9 cellular contexts compared by ENCODE assay signal in the genomic region with DNA sequence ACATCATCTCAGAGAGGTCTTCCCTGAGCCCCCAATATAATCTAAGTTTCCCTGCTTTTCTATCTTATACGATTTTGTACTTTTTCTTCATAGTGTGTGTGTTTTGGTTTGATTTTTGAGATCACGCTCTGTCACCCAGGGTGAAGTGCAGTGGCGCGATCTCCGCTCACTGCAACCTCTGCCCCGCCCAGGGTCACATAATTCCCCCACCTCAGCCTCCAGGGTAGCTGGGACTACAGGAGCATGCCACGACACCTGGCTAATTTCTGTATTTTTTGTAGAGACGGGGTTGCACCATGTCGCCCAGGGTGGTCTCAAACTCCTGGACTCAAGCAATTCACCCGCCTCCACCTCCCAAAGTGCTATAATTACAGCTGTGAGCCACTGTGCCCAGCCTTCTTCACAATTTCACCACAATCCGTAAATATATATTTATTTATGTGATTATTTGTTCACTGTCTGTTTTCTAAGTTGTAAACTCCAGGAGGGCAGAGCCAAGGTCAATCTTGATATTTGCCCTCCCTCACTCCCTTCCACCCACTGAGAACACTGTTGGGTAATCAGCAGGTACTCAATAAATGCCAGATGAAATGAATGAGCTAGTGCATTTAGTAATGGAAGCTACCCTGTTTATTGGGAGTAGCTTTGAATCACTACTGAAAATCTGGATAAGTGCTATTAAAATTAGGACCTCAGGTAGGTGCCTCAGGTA. TPM values are rescaled to one million over a fixed set of nuclear protein-coding genes. Genes with fewer than 3 reads are reported as not detected.
DNase-seq lines count a peak whose midpoint lies in the region; ATAC-seq, FAIRE-seq and TF ChIP-seq lines count a peak whose summit lies in the region.
"Had no signal": no experiment of that assay in that cellular context is flagged by ENCODE, and none has a peak within 500 bp of the region (broad histone marks: within the 10 kb centered on the region; RNA-seq: fewer than 3 reads in every experiment).

No MANE protein-coding gene starts in this region.

- POLR2A ChIA-PET in activated CD4-positive, alpha-beta T cell treated with anti-CD3 and anti-CD28 coated beads, Interleukin-2, amount 10 ng/mL, durations not matched to agents 7 days and 5 days (lab: Charles Lee), result interaction anchor here (0.7 kb wide), 1 partner anchor 387 kb away, joined by 4 read pairs; no protein-coding TSS in a partner anchor

- H3K9ac ChIP-seq in SU-DHL-6 (ENCODE audit: low read length), result no peak overlapping the region
- no peak overlapping the region for H3K9ac ChIP-seq in keratinocyte (ENCODE audit: control insufficient read depth, extremely low read depth, insufficient read depth, low read length)
- H3K9ac ChIP-seq in smooth muscle cell (ENCODE audit: low read depth), result no peak overlapping the region

- peak overlapping the region; percentile 89 for H2AFZ ChIP-seq in SU-DHL-6 (ENCODE audit: low read depth, low read length, severe bottlenecking)
- peak overlapping the region; percentile 99 for H2AFZ ChIP-seq in keratinocyte (ENCODE audit: control insufficient read depth, low read length)
- H2AFZ ChIP-seq in smooth muscle cell (ENCODE audit: low read depth), result peak overlapping the region; percentile 94

- ATAC-seq in HG03025 (IDR thresholded peaks at IDR 0.05; ENCODE audit: low FRiP score, unreplicated experiment), result no peak

- H3F3A ChIP-seq in SU-DHL-6 (ENCODE audit: insufficient read depth) (no peaks in the 10 kb centered on the region), smooth muscle cell (ENCODE audit: low read depth) (no peaks in the 10 kb centered on the region)

- H3K36me3 ChIP-seq in SU-DHL-6 (ENCODE audit: low read length), result peaks cover 4% of the 10 kb centered on the region
- peaks cover 7 to 9% of the 10 kb centered on the region in 2 experiments for H3K36me3 ChIP-seq in keratinocyte (ENCODE audit: control insufficient read depth in 2 of 2, extremely low read depth in 1 of 2, insufficient read depth in 2 of 2, low read length in 2 of 2)
- H3K36me3 ChIP-seq in smooth muscle cell (ENCODE audit: low read depth), result peaks cover 3% of the 10 kb centered on the region

- no peaks in the 10 kb centered on the region for H3K9me3 Mint-ChIP-seq in activated CD4-positive, alpha-beta T cell treated with anti-CD3 and anti-CD28 coated beads, Interleukin-2, amount 10 ng/mL, durations not matched to agents 7 days and 5 days
- H3K9me3 Mint-ChIP-seq: naive thymus-derived CD8-positive, alpha-beta T cell had no signal

- peaks cover 4% of the 10 kb centered on the region for H3K27me3 Mint-ChIP-seq in activated CD4-positive, alpha-beta T cell treated with anti-CD3 and anti-CD28 coated beads, Interleukin-2, amount 10 ng/mL, durations not matched to agents 7 days and 5 days
- H3K27me3 Mint-ChIP-seq: naive thymus-derived CD8-positive, alpha-beta T cell had no signal

- H4K20me1 ChIP-seq in SU-DHL-6 (ENCODE audit: low read depth, low read length), result no peaks in the 10 kb centered on the region
- no peaks in the 10 kb centered on the region for H4K20me1 ChIP-seq in keratinocyte (ENCODE audit: control insufficient read depth, extremely low read depth, insufficient read depth, low read length)
- H4K20me1 ChIP-seq in smooth muscle cell (ENCODE audit: low read depth), result no peaks in the 10 kb centered on the region

- no peak overlapping the region for H3K4me3 ChIP-seq in SU-DHL-6 (ENCODE audit: insufficient read depth, low read length, poor library complexity, severe bottlenecking)
- H3K4me3 ChIP-seq in keratinocyte (ENCODE audit: control insufficient read depth in 2 of 3, extremely low read depth in 1 of 3, insufficient read depth in 2 of 3, low read depth in 1 of 3, low read length in 3 of 3), result no peak overlapping the region
- H3K4me3 ChIP-seq in smooth muscle cell, result no peak overlapping the region

- no peaks in the 10 kb centered on the region for H3K9me2 ChIP-seq in SU-DHL-6 (replicated peaks; ENCODE audit: insufficient read depth, low read length)

- H3K27ac ChIP-seq in SU-DHL-6 (ENCODE audit: low read depth, low read length), result no peak overlapping the region
- H3K27ac ChIP-seq in keratinocyte (ENCODE audit: control insufficient read depth, insufficient read depth, low read length), result peak overlapping the region; percentile 81
- no peak overlapping the region for H3K27ac ChIP-seq in smooth muscle cell (ENCODE audit: low read depth)

- no peak for DNase-seq in activated CD4-positive, alpha-beta T cell treated with anti-CD3 and anti-CD28 coated beads, Interleukin-2, amount 10 ng/mL, durations not matched to agents 7 days and 5 days
- no peak for DNase-seq in activated CD4-positive, alpha-beta T cell treated with anti-CD3 and anti-CD28 coated beads, Interleukin-2, amount 50 U/mL, for 1 hour
- DNase-seq in keratinocyte (ENCODE audit: low read depth, low spot score) (no peak), smooth muscle cell (lab: John Stamatoyannopoulos, UW; ENCODE audit: unreplicated experiment) (no peak), NCI-H748 treated with DMSO at 0.1 percent for 48 hours (lab: John Stamatoyannopoulos, UW) (no peak), UCSD-AML1 (lab: John Stamatoyannopoulos, UW; ENCODE audit: unreplicated experiment) (no peak)

- H3K4me1 ChIP-seq in keratinocyte (ENCODE audit: control insufficient read depth, extremely low read depth, insufficient read depth, low read length) (peaks cover 27% of the 10 kb centered on the region), smooth muscle cell (ENCODE audit: low read depth) (peaks cover 5% of the 10 kb centered on the region)

- TF ChIP-seq CTCF in SU-DHL-6 (IDR thresholded peaks at IDR 0.05; ENCODE audit: insufficient read depth, low read length, poor library complexity, severe bottlenecking), result no peak
- TF ChIP-seq CTCF in keratinocyte (optimal IDR thresholded peaks at IDR 0.05 in 1 of 3, IDR thresholded peaks at IDR 0.05 in 1 of 3, conservative IDR thresholded peaks at IDR 0.05 in 1 of 3; ENCODE audit: extremely low read depth in 1 of 3, insufficient read depth in 2 of 3, low read length in 3 of 3), result no peak
- no peak for TF ChIP-seq CTCF in smooth muscle cell (IDR thresholded peaks at IDR 0.05; ENCODE audit: borderline replicate concordance, insufficient read depth, poor library complexity, severe bottlenecking)

- 91% methylated on average over 11 of the region's 11 CpGs for WGBS in smooth muscle cell (ENCODE audit: low lambda C conversion rate)

- no peak overlapping the region for H3K27ac Mint-ChIP-seq in activated CD4-positive, alpha-beta T cell treated with anti-CD3 and anti-CD28 coated beads, Interleukin-2, amount 10 ng/mL, durations not matched to agents 7 days and 5 days

- no peaks in the 10 kb centered on the region for H3K27me3 ChIP-seq in SU-DHL-6 (ENCODE audit: low read length)
- no peaks in the 10 kb centered on the region for H3K27me3 ChIP-seq in keratinocyte (ENCODE audit: control insufficient read depth, extremely low read depth, insufficient read depth, low read length)
- H3K27me3 ChIP-seq in smooth muscle cell (ENCODE audit: low read depth), result no peaks in the 10 kb centered on the region

- H3K36me3 Mint-ChIP-seq in activated CD4-positive, alpha-beta T cell treated with anti-CD3 and anti-CD28 coated beads, Interleukin-2, amount 10 ng/mL, durations not matched to agents 7 days and 5 days (ENCODE audit: low read depth), result peaks cover 32% of the 10 kb centered on the region

- peak overlapping the region; percentile 100 for H3K4me3 Mint-ChIP-seq in activated CD4-positive, alpha-beta T cell treated with anti-CD3 and anti-CD28 coated beads, Interleukin-2, amount 10 ng/mL, durations not matched to agents 7 days and 5 days

- H3K4me2 ChIP-seq in SU-DHL-6 (ENCODE audit: low read depth, low read length, poor library complexity, severe bottlenecking) (peak overlapping the region; percentile 77), keratinocyte (ENCODE audit: control insufficient read depth, extremely low read depth, insufficient read depth, low read depth, low read length) (peak overlapping the region; percentile 44), smooth muscle cell (peak overlapping the region; percentile 84)

- no peaks in the 10 kb centered on the region for H3K9me3 ChIP-seq in SU-DHL-6 (ENCODE audit: insufficient read depth, low read length)
- no peaks in the 10 kb centered on the region for H3K9me3 ChIP-seq in keratinocyte (ENCODE audit: control insufficient read depth, low read depth, low read length)
- H3K9me3 ChIP-seq in smooth muscle cell (replicated peaks; ENCODE audit: low read depth), result no peaks in the 10 kb centered on the region

- CTCF ChIA-PET in activated CD4-positive, alpha-beta T cell treated with anti-CD3 and anti-CD28 coated beads, Interleukin-2, amount 10 ng/mL, durations not matched to agents 7 days and 5 days (lab: Charles Lee), result interaction anchor here (0.8 to 2.8 kb wide), 15 partner anchors 10 to 277 kb away, joined by 3 to 15 read pairs (median 3); no protein-coding TSS in a partner anchor

- dilution Hi-C loops in keratinocyte (cut with MboI; ENCODE audit: extremely low pct_ligation_motif_present, low sequenced_read_pairs), result no loop called here

- peak; percentile 23 for FAIRE-seq in keratinocyte (lab: Jason Lieb, UNC)

- peaks cover 29% of the 10 kb centered on the region for H3K79me2 ChIP-seq in SU-DHL-6 (ENCODE audit: insufficient read depth, low read length)
- peaks cover 28% of the 10 kb centered on the region for H3K79me2 ChIP-seq in keratinocyte (ENCODE audit: control insufficient read depth, insufficient read depth, low read length)
- H3K79me2 ChIP-seq in smooth muscle cell (ENCODE audit: low read depth), result peaks cover 22% of the 10 kb centered on the region

- peaks cover 35% of the 10 kb centered on the region for H3K4me1 Mint-ChIP-seq in activated CD4-positive, alpha-beta T cell treated with anti-CD3 and anti-CD28 coated beads, Interleukin-2, amount 10 ng/mL, durations not matched to agents 7 days and 5 days

- H3K9me1 ChIP-seq in keratinocyte (ENCODE audit: control insufficient read depth, extremely low read depth, insufficient read depth, low read length), result no peaks in the 10 kb centered on the region

RNA-seq across cellular contexts. Expression of a gene that starts 0.5 kb away (rescaled TPM):
- total RNA-seq in activated CD4-positive, alpha-beta T cell treated with anti-CD3 and anti-CD28 coated beads, Interleukin-2, amount 10 ng/mL, durations not matched to agents 7 days and 5 days, result 10 to 100 TPM; 57.5 to 63.3 TPM
- polyA plus RNA-seq in keratinocyte, result 21.0 to 42.8 TPM (median 42.4 TPM) in 3 replicates
- polyA plus RNA-seq in keratinocyte (2011; ENCODE audit: low read depth), result 47.0 TPM
- polyA plus RNA-seq in keratinocyte (2011; cell fraction: cytosol; rRNA removed), result 22.2 and 37.8 TPM in 2 replicates
- 22.5 and 30.4 TPM in 2 replicates for polyA plus RNA-seq in keratinocyte (2011; cell fraction: nucleus; rRNA removed)
- polyA plus RNA-seq in keratinocyte (2012; ENCODE audit: low replicate concordance), result 12.5 and 33.3 TPM in 2 replicates
- polyA minus RNA-seq in keratinocyte, result 17.3 to 74.2 TPM (median 19.2 TPM) in 3 replicates
- polyA minus RNA-seq in keratinocyte (2011; cell fraction: cytosol; rRNA and poly(A)+ RNA removed), result 18.4 TPM
- 9.4 and 21.8 TPM in 2 replicates for polyA minus RNA-seq in keratinocyte (2011; cell fraction: nucleus; rRNA and poly(A)+ RNA removed)
- total RNA-seq in smooth muscle cell, result 24.1 and 27.0 TPM in 2 replicates
- 15.4 and 17.3 TPM in 2 replicates for polyA plus RNA-seq in smooth muscle cell

RNA-seq across cellular contexts. Expression of a gene that starts 23.6 kb away (rescaled TPM):
- 10 to 100 TPM; 38.4 to 47.1 TPM for total RNA-seq in activated CD4-positive, alpha-beta T cell treated with anti-CD3 and anti-CD28 coated beads, Interleukin-2, amount 10 ng/mL, durations not matched to agents 7 days and 5 days
- polyA plus RNA-seq in keratinocyte, result 13.0 to 18.1 TPM (median 14.2 TPM) in 3 replicates
- 1.3 TPM for polyA plus RNA-seq in keratinocyte (2011; ENCODE audit: low read depth)
- polyA plus RNA-seq in keratinocyte (2011; cell fraction: cytosol; rRNA removed), result 8.5 and 9.2 TPM in 2 replicates
- 22.2 and 24.6 TPM in 2 replicates for polyA plus RNA-seq in keratinocyte (2011; cell fraction: nucleus; rRNA removed)
- 2.2 and 11.4 TPM in 2 replicates for polyA plus RNA-seq in keratinocyte (2012; ENCODE audit: low replicate concordance)
- polyA minus RNA-seq in keratinocyte, result 13.9 to 17.1 TPM (median 15.0 TPM) in 3 replicates
- polyA minus RNA-seq in keratinocyte (2011; cell fraction: cytosol; rRNA and poly(A)+ RNA removed), result 13.2 TPM
- 11.8 and 20.4 TPM in 2 replicates for polyA minus RNA-seq in keratinocyte (2011; cell fraction: nucleus; rRNA and poly(A)+ RNA removed)
- 17.4 and 20.3 TPM in 2 replicates for total RNA-seq in smooth muscle cell
- polyA plus RNA-seq in smooth muscle cell, result 37.8 and 38.3 TPM in 2 replicates

RNA-seq across cellular contexts. Expression of a gene that starts 24.0 kb away (rescaled TPM):
- 1 to 10 TPM in 1 of 2 experiments, under 1 TPM in 1; 0.60 to 1.4 TPM for total RNA-seq in activated CD4-positive, alpha-beta T cell treated with anti-CD3 and anti-CD28 coated beads, Interleukin-2, amount 10 ng/mL, durations not matched to agents 7 days and 5 days
- polyA plus RNA-seq in keratinocyte (0.12 to 0.68 TPM (median 0.12 TPM) in 3 replicates), smooth muscle cell (0.46 and 0.90 TPM in 2 replicates)
- 0.05 TPM for polyA plus RNA-seq in keratinocyte (2011; ENCODE audit: low read depth)
- polyA plus RNA-seq in keratinocyte (2011; cell fraction: cytosol; rRNA removed), result 0.09 and 0.60 TPM in 2 replicates
- 0.97 and 1.1 TPM in 2 replicates for polyA plus RNA-seq in keratinocyte (2011; cell fraction: nucleus; rRNA removed)
- polyA plus RNA-seq in keratinocyte (2012; ENCODE audit: low replicate concordance), result 0.28 and 1.6 TPM in 2 replicates
- 0.26 to 1.2 TPM (median 0.64 TPM) in 3 replicates for polyA minus RNA-seq in keratinocyte
- polyA minus RNA-seq in keratinocyte (2011; cell fraction: cytosol; rRNA and poly(A)+ RNA removed), result 0.19 TPM
- polyA minus RNA-seq in keratinocyte (2011; cell fraction: nucleus; rRNA and poly(A)+ RNA removed), result 0.54 and 0.74 TPM in 2 replicates
- 0.04 and 0.58 TPM in 2 replicates for total RNA-seq in smooth muscle cell

RNA-seq across cellular contexts. Expression of a gene that starts 31.1 kb away (rescaled TPM):
- not detected for total RNA-seq in activated CD4-positive, alpha-beta T cell treated with anti-CD3 and anti-CD28 coated beads, Interleukin-2, amount 10 ng/mL, durations not matched to agents 7 days and 5 days
- polyA plus RNA-seq in keratinocyte, result not detected in 3 replicates
- polyA plus RNA-seq in keratinocyte (2011; ENCODE audit: low read depth), result not detected
- not detected in 2 replicates for polyA plus RNA-seq in keratinocyte (2011; cell fraction: cytosol; rRNA removed)
- polyA plus RNA-seq in keratinocyte (2011; cell fraction: nucleus; rRNA removed), result not detected in 2 replicates
- polyA plus RNA-seq in keratinocyte (2012; ENCODE audit: low replicate concordance), result not detected in 2 replicates
- polyA minus RNA-seq in keratinocyte, result not detected in 3 replicates
- polyA minus RNA-seq in keratinocyte (2011; cell fraction: cytosol; rRNA and poly(A)+ RNA removed), result not detected
- not detected in 2 replicates for polyA minus RNA-seq in keratinocyte (2011; cell fraction: nucleus; rRNA and poly(A)+ RNA removed)
- not detected in 2 replicates for total RNA-seq in smooth muscle cell
- polyA plus RNA-seq in smooth muscle cell, result 0.48 TPM in 1 of 2 replicates, not detected in the other
- total RNA-seq: naive thymus-derived CD8-positive, alpha-beta T cell had no signal
- polyA plus RNA-seq: naive thymus-derived CD8-positive, alpha-beta T cell had no signal

RNA-seq across cellular contexts. Expression of a gene that starts 41.2 kb away (rescaled TPM):
- total RNA-seq in activated CD4-positive, alpha-beta T cell treated with anti-CD3 and anti-CD28 coated beads, Interleukin-2, amount 10 ng/mL, durations not matched to agents 7 days and 5 days, result 1 to 10 TPM in 1 of 2 experiments, under 1 TPM in 1; 0.81 to 1.0 TPM
- polyA plus RNA-seq in keratinocyte (6.3 to 9.6 TPM (median 7.4 TPM) in 3 replicates), smooth muscle cell (0.97 and 4.7 TPM in 2 replicates)
- 32.3 TPM for polyA plus RNA-seq in keratinocyte (2011; ENCODE audit: low read depth)
- polyA plus RNA-seq in keratinocyte (2011; cell fraction: cytosol; rRNA removed), result 7.6 and 13.9 TPM in 2 replicates
- polyA plus RNA-seq in keratinocyte (2011; cell fraction: nucleus; rRNA removed), result 105 and 122 TPM in 2 replicates
- polyA plus RNA-seq in keratinocyte (2012; ENCODE audit: low replicate concordance), result 22.8 and 85.9 TPM in 2 replicates
- polyA minus RNA-seq in keratinocyte, result 27.3 to 109 TPM (median 58.7 TPM) in 3 replicates
- 16.5 TPM for polyA minus RNA-seq in keratinocyte (2011; cell fraction: cytosol; rRNA and poly(A)+ RNA removed)
- polyA minus RNA-seq in keratinocyte (2011; cell fraction: nucleus; rRNA and poly(A)+ RNA removed), result 44.7 and 58.6 TPM in 2 replicates
- 2.2 and 3.8 TPM in 2 replicates for total RNA-seq in smooth muscle cell
